19 cellular contexts compared by ENCODE assay signal in genomic region chr13:51331354-51331861, GRCh38. TPM values are rescaled to one million over a fixed set of nuclear protein-coding genes. Genes with fewer than 3 reads are reported as not detected.
DNase-seq lines count a peak whose midpoint lies in the region; ATAC-seq, FAIRE-seq and TF ChIP-seq lines count a peak whose summit lies in the region.
"Had no signal": no experiment of that assay in that cellular context is flagged by ENCODE, and none has a peak within 500 bp of the region (broad histone marks: within the 10 kb centered on the region; RNA-seq: fewer than 3 reads in every experiment).

No MANE protein-coding gene starts in this region.

- no peaks in the 10 kb centered on the region for H3K36me3 Mint-ChIP-seq in activated CD8-positive, alpha-beta T cell treated with anti-CD3 and anti-CD28 coated beads for 36 hours (ENCODE audit: low read depth)
- H3K36me3 Mint-ChIP-seq in activated CD8-positive, alpha-beta T cell treated with anti-CD3 and anti-CD28 coated beads, Interleukin-2, amount 10 ng/mL, durations not matched to agents 7 days and 5 days (ENCODE audit: low read depth) = no peaks in the 10 kb centered on the region
- no peaks in the 10 kb centered on the region for H3K36me3 Mint-ChIP-seq in stimulated activated naive CD8-positive, alpha-beta T cell treated with anti-CD3 and anti-CD28 coated beads, Interleukin-15, Interleukin-2, amounts not matched to agents 100 ng/mL and 50 ng/mL, for 24 hours (ENCODE audit: low read depth)

- H3K27me3 ChIP-seq in right cardiac atrium (ENCODE audit: control insufficient read depth, insufficient read depth) = no peaks in the 10 kb centered on the region
- H3K27me3 ChIP-seq: heart left ventricle had no signal

- intact Hi-C loops in activated CD8-positive, alpha-beta T cell treated with anti-CD3 and anti-CD28 coated beads for 36 hours (cut with micrococcal nuclease) = no loop called here
- intact Hi-C loops in right cardiac atrium (cut with DNase I) = no loop called here

- peak overlapping the region; percentile 40 for H3K27ac Mint-ChIP-seq in activated CD8-positive, alpha-beta T cell treated with anti-CD3 and anti-CD28 coated beads for 36 hours
- no peak overlapping the region for H3K27ac Mint-ChIP-seq in activated CD8-positive, alpha-beta T cell treated with anti-CD3 and anti-CD28 coated beads, Interleukin-2, amount 10 ng/mL, durations not matched to agents 7 days and 5 days
- peak overlapping the region; percentile 60 for H3K27ac Mint-ChIP-seq in stimulated activated naive CD8-positive, alpha-beta T cell treated with anti-CD3 and anti-CD28 coated beads, Interleukin-15, Interleukin-2, amounts not matched to agents 100 ng/mL and 50 ng/mL, for 24 hours

- H3K27me3 Mint-ChIP-seq in activated CD8-positive, alpha-beta T cell treated with anti-CD3 and anti-CD28 coated beads for 36 hours = no peaks in the 10 kb centered on the region
- H3K27me3 Mint-ChIP-seq in activated CD8-positive, alpha-beta T cell treated with anti-CD3 and anti-CD28 coated beads, Interleukin-2, amount 10 ng/mL, durations not matched to agents 7 days and 5 days (ENCODE audit: low read depth) = peaks cover 3% of the 10 kb centered on the region
- H3K27me3 Mint-ChIP-seq in stimulated activated naive CD8-positive, alpha-beta T cell treated with anti-CD3 and anti-CD28 coated beads, Interleukin-15, Interleukin-2, amounts not matched to agents 100 ng/mL and 50 ng/mL, for 24 hours = no peaks in the 10 kb centered on the region

- no peak for TF ChIP-seq CTCF in activated CD8-positive, alpha-beta T cell treated with anti-CD3 and anti-CD28 coated beads for 36 hours (IDR thresholded peaks at IDR 0.05)

- CTCF ChIA-PET in activated CD8-positive, alpha-beta T cell treated with anti-CD3 and anti-CD28 coated beads for 36 hours (lab: Charles Lee) = interaction anchor here (1.9 kb wide), 1 partner anchor 9 kb away, joined by 5 read pairs; no protein-coding TSS in a partner anchor
- CTCF ChIA-PET in activated CD8-positive, alpha-beta T cell treated with anti-CD3 and anti-CD28 coated beads, Interleukin-2, amount 10 ng/mL, durations not matched to agents 7 days and 5 days (lab: Charles Lee) = interaction anchor here (1.1 kb wide), 1 partner anchor 23 kb away, joined by 3 read pairs; no protein-coding TSS in a partner anchor

- ATAC-seq in activated CD8-positive, alpha-beta T cell treated with anti-CD3 and anti-CD28 coated beads for 36 hours = peak; percentile 34
- no peak for ATAC-seq in activated CD8-positive, alpha-beta T cell treated with anti-CD3 and anti-CD28 coated beads, Interleukin-2, amount 10 ng/mL, durations not matched to agents 7 days and 5 days
- ATAC-seq in HG02588 (IDR thresholded peaks at IDR 0.05; ENCODE audit: unreplicated experiment) = peak; percentile 61
- no peak for ATAC-seq in right cardiac atrium

- DNase-seq in activated CD8-positive, alpha-beta T cell treated with anti-CD3 and anti-CD28 coated beads for 36 hours = no peak
- no peak for DNase-seq in activated CD8-positive, alpha-beta T cell treated with anti-CD3 and anti-CD28 coated beads, Interleukin-2, amount 10 ng/mL, durations not matched to agents 7 days and 5 days
- DNase-seq in RCC 7860 (ENCODE audit: low spot score) (peak; percentile 3), NAMALWA (ENCODE audit: low spot score) (no peak), NCI-H2107 (lab: John Stamatoyannopoulos, UW) (no peak), right cardiac atrium (no peak)
- DNase-seq: ACHN; activated CD4-positive, alpha-beta T cell treated with anti-CD3 and anti-CD28 coated beads for 1 hour; activated naive CD4-positive, alpha-beta T cell; DMS53; effector CD8-positive, alpha-beta T cell; heart left ventricle; KG1; mesendoderm; retina had no signal

- H3K9me3 Mint-ChIP-seq in activated CD8-positive, alpha-beta T cell treated with anti-CD3 and anti-CD28 coated beads for 36 hours = no peaks in the 10 kb centered on the region
- H3K9me3 Mint-ChIP-seq in activated CD8-positive, alpha-beta T cell treated with anti-CD3 and anti-CD28 coated beads, Interleukin-2, amount 10 ng/mL, durations not matched to agents 7 days and 5 days (ENCODE audit: insufficient read depth) = no peaks in the 10 kb centered on the region
- no peaks in the 10 kb centered on the region for H3K9me3 Mint-ChIP-seq in stimulated activated naive CD8-positive, alpha-beta T cell treated with anti-CD3 and anti-CD28 coated beads, Interleukin-15, Interleukin-2, amounts not matched to agents 100 ng/mL and 50 ng/mL, for 24 hours

- H3K4me3 Mint-ChIP-seq in activated CD8-positive, alpha-beta T cell treated with anti-CD3 and anti-CD28 coated beads for 36 hours = no peak overlapping the region
- H3K4me3 Mint-ChIP-seq in activated CD8-positive, alpha-beta T cell treated with anti-CD3 and anti-CD28 coated beads, Interleukin-2, amount 10 ng/mL, durations not matched to agents 7 days and 5 days = no peak overlapping the region
- H3K4me3 Mint-ChIP-seq in stimulated activated naive CD8-positive, alpha-beta T cell treated with anti-CD3 and anti-CD28 coated beads, Interleukin-15, Interleukin-2, amounts not matched to agents 100 ng/mL and 50 ng/mL, for 24 hours = no peak overlapping the region

- FAIRE-seq in RCC 7860 (lab: Jason Lieb, UNC) = no peak

- peaks cover 2% of the 10 kb centered on the region for H3K4me1 ChIP-seq in right cardiac atrium (ENCODE audit: control insufficient read depth, insufficient read depth, low read length)

- POLR2A ChIA-PET in activated CD8-positive, alpha-beta T cell treated with anti-CD3 and anti-CD28 coated beads for 36 hours (lab: Charles Lee) = no interaction called here
- POLR2A ChIA-PET in activated CD8-positive, alpha-beta T cell treated with anti-CD3 and anti-CD28 coated beads, Interleukin-2, amount 10 ng/mL, durations not matched to agents 7 days and 5 days (lab: Charles Lee) = no interaction called here

- H3K4me1 Mint-ChIP-seq in activated CD8-positive, alpha-beta T cell treated with anti-CD3 and anti-CD28 coated beads for 36 hours (ENCODE audit: low read depth) = peaks cover 22% of the 10 kb centered on the region
- peaks cover 19% of the 10 kb centered on the region for H3K4me1 Mint-ChIP-seq in activated CD8-positive, alpha-beta T cell treated with anti-CD3 and anti-CD28 coated beads, Interleukin-2, amount 10 ng/mL, durations not matched to agents 7 days and 5 days (ENCODE audit: low read depth)
- peaks cover 23% of the 10 kb centered on the region for H3K4me1 Mint-ChIP-seq in stimulated activated naive CD8-positive, alpha-beta T cell treated with anti-CD3 and anti-CD28 coated beads, Interleukin-15, Interleukin-2, amounts not matched to agents 100 ng/mL and 50 ng/mL, for 24 hours (ENCODE audit: low read depth)

- no peak overlapping the region for H3K27ac ChIP-seq in right cardiac atrium (ENCODE audit: low read length)
- H3K27ac ChIP-seq: heart left ventricle had no signal

- H3K4me3 ChIP-seq in right cardiac atrium (ENCODE audit: low read length) = no peak overlapping the region
- H3K4me3 ChIP-seq: heart left ventricle had no signal

- 68% methylated on average over 6 of the region's 6 CpGs for WGBS in right cardiac atrium

- no peaks in the 10 kb centered on the region for H3K9me3 ChIP-seq in right cardiac atrium (ENCODE audit: control insufficient read depth, low read length)
- H3K9me3 ChIP-seq: heart left ventricle had no signal

RNA-seq across cellular contexts. Expression of gene SERPINE3, which starts 8.1 kb away (rescaled TPM):
- total RNA-seq in activated CD8-positive, alpha-beta T cell treated with anti-CD3 and anti-CD28 coated beads for 36 hours = not detected
- total RNA-seq in activated CD8-positive, alpha-beta T cell treated with anti-CD3 and anti-CD28 coated beads, Interleukin-2, amount 10 ng/mL, durations not matched to agents 7 days and 5 days = not detected
- total RNA-seq in right cardiac atrium = not detected
- not detected for polyA plus RNA-seq in right cardiac atrium
- total RNA-seq: NCI-H460 had no signal
- polyA plus RNA-seq: heart left ventricle, urinary bladder had no signal

Comparison
In these comparisons a context has a peak if more than half of its experiments do, and no peak if none do; other contexts are left out.
1. ATAC-seq: peak in activated CD8-positive, alpha-beta T cell treated with anti-CD3 and anti-CD28 coated beads for 36 hours (single experiment) and HG02588 (single experiment); none in activated CD8-positive, alpha-beta T cell treated with anti-CD3 and anti-CD28 coated beads, Interleukin-2, amount 10 ng/mL, durations not matched to agents 7 days and 5 days (single experiment) and right cardiac atrium (0 of 2).